ENCODE assay signal across 8 cellular contexts in the genomic region with DNA sequence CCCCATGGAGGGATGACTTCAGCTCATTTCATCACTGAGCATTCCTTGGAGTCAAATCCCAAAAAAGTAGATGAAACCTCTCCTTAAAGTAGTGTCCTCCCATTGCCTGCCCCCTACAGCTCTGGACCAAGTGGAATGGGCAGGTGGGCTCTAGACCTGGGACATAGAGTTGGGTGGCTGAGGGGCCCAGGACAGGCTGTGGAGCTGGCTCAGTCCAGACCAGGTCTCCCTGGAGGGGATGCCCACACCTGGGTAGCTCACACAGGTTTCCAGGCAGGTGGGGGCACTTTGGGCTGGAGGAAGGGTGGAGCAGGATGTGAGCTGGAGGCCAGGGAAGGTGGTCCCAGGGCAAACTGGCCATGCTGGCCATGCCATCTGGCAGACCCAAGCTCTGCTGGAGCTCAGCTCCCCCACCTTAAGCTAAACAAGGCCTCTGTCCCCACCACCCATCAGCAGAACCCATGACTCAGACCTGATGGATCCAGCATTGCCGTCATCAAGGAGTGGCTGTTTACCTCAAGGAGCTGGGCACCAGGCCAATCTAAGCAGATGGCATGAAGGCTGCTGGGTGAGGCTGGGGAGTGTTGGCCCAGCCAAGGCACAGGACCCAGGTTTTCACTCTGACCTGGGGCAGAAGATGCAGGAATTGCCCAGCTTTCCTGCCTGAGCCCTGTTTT. TPM values are rescaled to one million over a fixed set of nuclear protein-coding genes. Genes with fewer than 3 reads are reported as not detected.
DNase-seq lines count a peak whose midpoint lies in the region; ATAC-seq and TF ChIP-seq lines count a peak whose summit lies in the region.

No MANE protein-coding gene starts in this region.

- no peaks in the 10 kb centered on the region for H3K27me3 ChIP-seq in parathyroid adenoma (ENCODE audit: control insufficient read depth, insufficient read depth, low read length)

- H3K4me2 ChIP-seq in parathyroid adenoma (ENCODE audit: low read length) = peak overlapping the region; percentile 28

- no peak overlapping the region for H3K27ac ChIP-seq in parathyroid adenoma

- H3K4me3 ChIP-seq in parathyroid adenoma (ENCODE audit: low read depth, low read length) = no peak overlapping the region

- H3K9me3 ChIP-seq in parathyroid adenoma (ENCODE audit: control insufficient read depth, low read length) = no peaks in the 10 kb centered on the region

- DNase-seq in DMS53 treated with DMSO at 0.1 percent for 48 hours (lab: John Stamatoyannopoulos, UW; ENCODE audit: unreplicated experiment) (peak; percentile 94), NCI-H2029 treated with DMSO at 0.1 percent for 48 hours (lab: John Stamatoyannopoulos, UW) (peak; percentile 84), cerebellar nuclear complex (lab: John Stamatoyannopoulos, UW) (peak; percentile 2 to 21), HuH-7.5 (ENCODE audit: low spot score) (no peak), posterior vena cava (ENCODE audit: low spot score) (no peak)
- DNase-seq in activated CD8-positive, alpha-beta memory T cell treated with anti-CD3 and anti-CD28 coated beads, Interleukin-2, amount 50 U/mL, for 4 hours = no peak

- H2AFZ ChIP-seq in parathyroid adenoma = no peak overlapping the region

- H3K9ac ChIP-seq in parathyroid adenoma = no peak overlapping the region

- no peak for TF ChIP-seq CTCF in parathyroid adenoma (IDR thresholded peaks at IDR 0.05)

- ATAC-seq in HG03280 (IDR thresholded peaks at IDR 0.05; ENCODE audit: unreplicated experiment) = no peak

- peaks cover 9% of the 10 kb centered on the region for H3K4me1 ChIP-seq in parathyroid adenoma

- H3K79me2 ChIP-seq in parathyroid adenoma = no peaks in the 10 kb centered on the region

- H3K36me3 ChIP-seq in parathyroid adenoma (ENCODE audit: control insufficient read depth, insufficient read depth, low read length) = no peaks in the 10 kb centered on the region

- intact Hi-C loops in posterior vena cava (cut with DNase I) = no loop called here

RNA-seq across cellular contexts. Expression of a gene that starts 6.2 kb away (rescaled TPM):
- total RNA-seq in posterior vena cava = not detected

RNA-seq across cellular contexts. Expression of a gene that starts 30.7 kb away (rescaled TPM):
- total RNA-seq in posterior vena cava = 100 to 1,000 TPM in 1 of 2 donors, 10 to 100 TPM in 1; 73.8 to 103 TPM

RNA-seq across cellular contexts. Expression of a gene that starts 31.1 kb away (rescaled TPM):
- total RNA-seq in posterior vena cava = 10 to 100 TPM; 54.2 to 61.7 TPM

RNA-seq across cellular contexts. Expression of a gene that starts 56.5 kb away (rescaled TPM):
- total RNA-seq in posterior vena cava = 10 to 100 TPM; 30.1 to 37.2 TPM

Comparison
In these comparisons a context has a peak if more than half of its experiments do, and no peak if none do; other contexts are left out.
1. DNase-seq: peak in DMS53 treated with DMSO at 0.1 percent for 48 hours (single experiment), NCI-H2029 treated with DMSO at 0.1 percent for 48 hours (single experiment) and cerebellar nuclear complex (2 of 2); none in HuH-7.5 (single experiment), posterior vena cava (single experiment) and activated CD8-positive, alpha-beta memory T cell treated with anti-CD3 and anti-CD28 coated beads, Interleukin-2, amount 50 U/mL, for 4 hours (single experiment).